In genomic region chr1:19310720-19311502, GRCh38 we compare ENCODE assay signal across 8 cellular contexts. TPM values are rescaled to one million over a fixed set of nuclear protein-coding genes. Genes with fewer than 3 reads are reported as not detected.
A peak's percentile ranks its signal among the peaks of the same experiment; 100 is the strongest.
DNase-seq lines count a peak whose midpoint lies in the region; ATAC-seq and TF ChIP-seq lines count a peak whose summit lies in the region.

No MANE protein-coding gene starts in this region.

- ATAC-seq in GM21737 (IDR thresholded peaks at IDR 0.05; ENCODE audit: unreplicated experiment), result no peak

- H3K4me1 ChIP-seq in HAP-1 (peaks cover 5% of the 10 kb centered on the region), iPS DF 6.9 (ENCODE audit: control insufficient read depth, insufficient read depth, low read length) (peaks cover 7% of the 10 kb centered on the region)

- H3K36me3 ChIP-seq in HAP-1 (replicated peaks) (peaks cover 25% of the 10 kb centered on the region), iPS DF 6.9 (ENCODE audit: control insufficient read depth, insufficient read depth, low read length) (no peaks in the 10 kb centered on the region)

- peaks cover 8% of the 10 kb centered on the region for H3K36me3 Mint-ChIP-seq in activated CD4-positive, alpha-beta memory T cell treated with anti-CD3 and anti-CD28 coated beads, Interleukin-2, amount 10 ng/mL, durations not matched to agents 7 days and 5 days (ENCODE audit: low read depth)

- in situ Hi-C loops in HAP-1 (cut with MboI; ENCODE audit: low sequenced_read_pairs), result no loop called here

- no peak for TF ChIP-seq CTCF in AG09309 (IDR thresholded peaks at IDR 0.05; ENCODE audit: control insufficient read depth, insufficient read depth, low read depth, low read length, missing control alignments)

- DNase-seq in AG09309 (ENCODE audit: low read depth) (no peak), HAP-1 (ENCODE audit: low spot score in 2 of 2) (peak in 1 of 2 experiments; percentile 47), iPS DF 6.9 (ENCODE audit: low read depth, low spot score) (no peak), ecto neural progenitor cell (ENCODE audit: low spot score) (no peak), NCI-H1048 (lab: John Stamatoyannopoulos, UW) (no peak)
- DNase-seq in activated CD4-positive, alpha-beta memory T cell treated with anti-CD3 and anti-CD28 coated beads, Interleukin-2, amount 10 ng/mL, durations not matched to agents 7 days and 5 days, result no peak

- CTCF ChIA-PET in activated CD4-positive, alpha-beta memory T cell treated with anti-CD3 and anti-CD28 coated beads, Interleukin-2, amount 10 ng/mL, durations not matched to agents 7 days and 5 days (lab: Charles Lee), result interaction anchor here (0.6 to 0.7 kb wide), 2 partner anchors 112 to 279 kb away, joined by 3 read pairs; no protein-coding TSS in a partner anchor

- POLR2A ChIA-PET in activated CD4-positive, alpha-beta memory T cell treated with anti-CD3 and anti-CD28 coated beads, Interleukin-2, amount 10 ng/mL, durations not matched to agents 7 days and 5 days (lab: Charles Lee), result interaction anchor here (0.6 to 1.7 kb wide), 4 partner anchors 11 to 102 kb away, joined by 3 to 5 read pairs (median 4); partner anchors contain the start of genes EMC1 and MRTO4

- H3K27me3 Mint-ChIP-seq in activated CD4-positive, alpha-beta memory T cell treated with anti-CD3 and anti-CD28 coated beads, Interleukin-2, amount 10 ng/mL, durations not matched to agents 7 days and 5 days, result no peaks in the 10 kb centered on the region

- H3K4me3 ChIP-seq in AG09309 (ENCODE audit: control insufficient read depth, low read depth, low read length) (peak overlapping the region; percentile 80), HAP-1 (peak overlapping the region; percentile 84), iPS DF 6.9 (ENCODE audit: low read length) (peak overlapping the region; percentile 90; the same call in 1 of the 2 replicates), skin epidermis (peak overlapping the region; percentile 56 to 95 (median 91))

- H3K27ac Mint-ChIP-seq in activated CD4-positive, alpha-beta memory T cell treated with anti-CD3 and anti-CD28 coated beads, Interleukin-2, amount 10 ng/mL, durations not matched to agents 7 days and 5 days, result peak overlapping the region; percentile 34

- WGBS in iPS DF 6.9 (ENCODE audit: insufficient coverage, insufficient read length), result no CpG with 5 or more reads among the region's 13 CpGs

- H3K9me3 Mint-ChIP-seq in activated CD4-positive, alpha-beta memory T cell treated with anti-CD3 and anti-CD28 coated beads, Interleukin-2, amount 10 ng/mL, durations not matched to agents 7 days and 5 days, result no peaks in the 10 kb centered on the region

- H3K27ac ChIP-seq in iPS DF 6.9 (ENCODE audit: low read length) (no peak overlapping the region), skin epidermis (peak overlapping the region in 18 of 21 experiments; percentile 41 to 98 (median 90))

- H3K9me3 ChIP-seq in HAP-1, result no peaks in the 10 kb centered on the region
- H3K9me3 ChIP-seq in iPS DF 6.9 (ENCODE audit: control insufficient read depth, insufficient read depth, low read length), result no peaks in the 10 kb centered on the region

- no peaks in the 10 kb centered on the region for H3K27me3 ChIP-seq in HAP-1 (ENCODE audit: low read depth)
- H3K27me3 ChIP-seq in iPS DF 6.9 (ENCODE audit: control insufficient read depth, insufficient read depth, low read length), result no peaks in the 10 kb centered on the region

- H3K4me1 Mint-ChIP-seq in activated CD4-positive, alpha-beta memory T cell treated with anti-CD3 and anti-CD28 coated beads, Interleukin-2, amount 10 ng/mL, durations not matched to agents 7 days and 5 days, result peaks cover 43% of the 10 kb centered on the region

- H3K4me3 Mint-ChIP-seq in activated CD4-positive, alpha-beta memory T cell treated with anti-CD3 and anti-CD28 coated beads, Interleukin-2, amount 10 ng/mL, durations not matched to agents 7 days and 5 days, result peak overlapping the region; percentile 88

RNA-seq across cellular contexts. Expression of gene AKR7A2, which starts 1.0 kb away (rescaled TPM):
- 10 to 100 TPM; 43.0 to 43.9 TPM for total RNA-seq in activated CD4-positive, alpha-beta memory T cell treated with anti-CD3 and anti-CD28 coated beads, Interleukin-2, amount 10 ng/mL, durations not matched to agents 7 days and 5 days

RNA-seq across cellular contexts. Expression of gene SLC66A1, which starts 1.2 kb away (rescaled TPM):
- 1 to 10 TPM; 6.7 to 6.8 TPM for total RNA-seq in activated CD4-positive, alpha-beta memory T cell treated with anti-CD3 and anti-CD28 coated beads, Interleukin-2, amount 10 ng/mL, durations not matched to agents 7 days and 5 days

RNA-seq across cellular contexts. Expression of gene AKR7A3, which starts 22.3 kb away (rescaled TPM):
- total RNA-seq in activated CD4-positive, alpha-beta memory T cell treated with anti-CD3 and anti-CD28 coated beads, Interleukin-2, amount 10 ng/mL, durations not matched to agents 7 days and 5 days, result under 1 TPM; 0.20 to 0.48 TPM

RNA-seq across cellular contexts. Expression of gene MRTO4, which starts 59.3 kb away (rescaled TPM):
- 10 to 100 TPM; 21.1 to 23.0 TPM for total RNA-seq in activated CD4-positive, alpha-beta memory T cell treated with anti-CD3 and anti-CD28 coated beads, Interleukin-2, amount 10 ng/mL, durations not matched to agents 7 days and 5 days

RNA-seq across cellular contexts. Expression of gene EMC1, which starts 59.6 kb away (rescaled TPM):
- total RNA-seq in activated CD4-positive, alpha-beta memory T cell treated with anti-CD3 and anti-CD28 coated beads, Interleukin-2, amount 10 ng/mL, durations not matched to agents 7 days and 5 days, result 10 to 100 TPM; 25.3 to 29.1 TPM
